In genomic region chr3:165279471-165279870, GRCh38 we compare ENCODE assay signal across 27 cellular contexts.
"Had no signal": no experiment of that assay in that cellular context is flagged by ENCODE, and none has a peak within 500 bp of the region (broad histone marks: within the 10 kb centered on the region; RNA-seq: fewer than 3 reads in every experiment).

No MANE protein-coding gene starts in this region.

- H3K36me3 ChIP-seq: adrenal gland, cardiac muscle cell, Peyer's patch, SJCRH30 had no signal

- H3K4me1 ChIP-seq: adrenal gland, Peyer's patch, SJCRH30 had no signal

- ATAC-seq: activated CD8-positive, alpha-beta T cell treated with anti-CD3 and anti-CD28 coated beads for 36 hours; activated naive CD4-positive, alpha-beta T cell treated with anti-CD3 and anti-CD28 coated beads, Interleukin-2, amount 50 U/mL, for 72 hours; activated T-cell treated with anti-CD3 and anti-CD28 coated beads, Interleukin-2, amount 50 U/mL, for 72 hours; activated T-helper 17 cell treated with anti-CD3 and anti-CD28 coated beads, Interleukin-2, amount 50 U/mL, for 72 hours; PC-3 had no signal

- H3K9me3 ChIP-seq: adrenal gland, Peyer's patch, SJCRH30 had no signal

- DNase-seq: activated CD4-positive, alpha-beta T cell treated with anti-CD3 and anti-CD28 coated beads, Interleukin-2, amount 10 ng/mL, durations not matched to agents 24 days and 14 days; activated CD4-positive, alpha-beta T cell treated with anti-CD3 and anti-CD28 coated beads, Interleukin-2, amount 50 U/mL, for 4 hours; activated CD8-positive, alpha-beta T cell treated with anti-CD3 and anti-CD28 coated beads for 36 hours; activated gamma-delta T cell; activated naive CD4-positive, alpha-beta T cell treated with anti-CD3 and anti-CD28 coated beads for 36 hours; activated T-cell treated with anti-CD3 and anti-CD28 coated beads, Interleukin-2, amount 50 U/mL, for 1 hour; activated T-cell treated with anti-CD3 and anti-CD28 coated beads, Interleukin-2, amount 50 U/mL, for 72 hours; adrenal gland; MM.1S; MV-4-11; NCI-H1092; NCI-H1436 treated with DMSO at 0.1 percent for 48 hours; NCI-H1694 treated with DMSO at 0.1 percent for 48 hours; NCI-H2029; NCI-H345; NCI-H526; NCI-H748 treated with DMSO at 0.1 percent for 48 hours; NK-92 treated with Interleukin-12 subunit alpha and Interleukin-12 subunit beta, amount 100 ng/mL, for 24 hours; PC-3; Peyer's patch; Right ventricle myocardium superior; SJCRH30 had no signal

- H3K27ac ChIP-seq: adrenal gland, cardiac muscle cell, KMS-11, Peyer's patch, SJCRH30, SK-N-MC had no signal

- H3K27me3 ChIP-seq: adrenal gland, cardiac muscle cell, Peyer's patch, SJCRH30 had no signal

- H3K4me2 ChIP-seq: KMS-11 had no signal

- H3K9ac ChIP-seq: KMS-11 had no signal

- H3K4me3 ChIP-seq: adrenal gland, cardiac muscle cell, Peyer's patch, SJCRH30, SK-N-MC had no signal
